ENCODE assay signal across 12 cellular contexts in the genomic region with DNA sequence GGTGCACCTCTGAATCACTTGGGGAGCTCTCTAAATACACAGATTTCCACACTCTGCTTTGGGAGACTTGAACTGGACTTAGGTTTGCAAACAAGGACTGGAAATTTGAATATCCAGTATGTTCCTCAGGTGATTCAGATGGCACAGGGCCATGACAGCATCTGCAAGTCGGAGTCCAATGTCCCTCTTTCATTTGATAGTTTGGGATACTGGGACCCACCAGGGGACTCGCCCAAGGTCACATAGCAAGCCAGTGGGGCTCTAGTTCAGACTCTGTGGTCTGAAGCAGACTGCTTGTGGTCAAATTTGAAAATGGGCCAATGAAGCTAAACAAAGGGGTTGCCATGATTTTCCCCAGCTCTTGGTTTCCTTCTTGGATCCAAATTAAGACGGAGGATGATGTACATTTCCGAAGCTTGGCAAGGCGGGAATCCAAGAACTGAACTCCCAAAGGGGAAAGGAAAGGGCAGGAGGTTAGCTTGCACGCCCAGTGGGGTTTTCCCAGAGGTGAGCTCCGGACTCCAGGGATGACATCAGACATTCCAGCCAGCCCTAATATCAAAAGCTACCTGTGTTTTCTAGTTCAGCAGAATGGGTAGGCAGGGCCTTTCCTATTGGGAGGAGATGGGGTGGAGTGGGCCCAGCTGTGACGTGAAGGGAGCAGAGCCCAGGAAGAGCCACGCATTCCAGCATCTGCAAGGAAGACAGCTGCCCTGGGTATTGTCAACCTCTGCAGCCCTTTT. TPM values are rescaled to one million over a fixed set of nuclear protein-coding genes. Genes with fewer than 3 reads are reported as not detected.
DNase-seq lines count a peak whose midpoint lies in the region; ATAC-seq, FAIRE-seq and TF ChIP-seq lines count a peak whose summit lies in the region.
"Had no signal": no experiment of that assay in that cellular context is flagged by ENCODE, and none has a peak within 500 bp of the region (broad histone marks: within the 10 kb centered on the region; RNA-seq: fewer than 3 reads in every experiment).

No MANE protein-coding gene starts in this region.

- 21 to 46% (median 39%) methylated on average over 9 of the region's 9 CpGs for WGBS in small intestine, 3 donors

- RAD21 ChIA-PET in HCT116 (lab: Charles Lee; ENCODE audit: low non-redundant PET in 1 of 2, low total read pairs in 2 of 2, uncharacterized antibody in 2 of 2, unreplicated experiment in 2 of 2): no interaction called here

- peak overlapping the region in 1 of 2 experiments; percentile 44; a peak in 3 of 4 replicates for H3K4me3 ChIP-seq in HCT116 (replicated peaks in 1 of 2; ENCODE audit: low read depth in 1 of 2, low read length in 2 of 2)
- H3K4me3 ChIP-seq in kidney (ENCODE audit: low read length in 2 of 2): no peak overlapping the region
- no peak overlapping the region for H3K4me3 ChIP-seq in small intestine (ENCODE audit: low read depth in 1 of 2, low read length in 2 of 2)

- H3K9me2 ChIP-seq in HCT116 (ENCODE audit: insufficient read depth): no peaks in the 10 kb centered on the region

- H4K20me1 ChIP-seq in HCT116 (ENCODE audit: insufficient read depth): no peaks in the 10 kb centered on the region

- no peak for FAIRE-seq in kidney (lab: Jason Lieb, UNC)
- no peak for FAIRE-seq in small intestine (lab: Jason Lieb, UNC)

- H3K79me2 ChIP-seq in HCT116 (ENCODE audit: insufficient read depth, low read length): peaks cover 11% of the 10 kb centered on the region

- no peak for TF ChIP-seq POLR2A in HCT116 (IDR thresholded peaks at IDR 0.05; ENCODE audit: borderline replicate concordance, extremely low read depth, insufficient read depth, insufficient read length)

- H3K27ac ChIP-seq in HCT116 (ENCODE audit: low read depth, low read length): peak overlapping the region; percentile 49
- peak overlapping the region; percentile 96 for H3K27ac ChIP-seq in kidney (ENCODE audit: low read depth in 2 of 2, low read length in 2 of 2)
- peak overlapping the region in 1 of 2 donors; percentile 55 for H3K27ac ChIP-seq in small intestine (ENCODE audit: low read depth in 1 of 2, low read length in 1 of 2)

- H3K27me3 ChIP-seq in HCT116 (ENCODE audit: insufficient read depth, low read length): no peaks in the 10 kb centered on the region
- no peaks in the 10 kb centered on the region for H3K27me3 ChIP-seq in small intestine (ENCODE audit: control insufficient read depth in 2 of 2, insufficient read depth in 2 of 2, low read length in 2 of 2)

- POLR2A ChIA-PET in HCT116 (lab: Charles Lee): interaction anchor here (0.9 to 5.2 kb wide), 5 partner anchors 12 to 19 kb away, joined by 3 to 55 read pairs (median 5); a partner anchor contains a TSS

- peaks cover 63 to 76% of the 10 kb centered on the region in 2 experiments for H3K4me1 ChIP-seq in HCT116 (ENCODE audit: control insufficient read depth in 1 of 2, insufficient read depth in 2 of 2, low read length in 2 of 2)
- peaks cover 31 to 37% of the 10 kb centered on the region in 2 donors for H3K4me1 ChIP-seq in kidney (ENCODE audit: control insufficient read depth in 1 of 2, insufficient read depth in 1 of 2, low read depth in 1 of 2, low read length in 2 of 2)
- H3K4me1 ChIP-seq in small intestine (ENCODE audit: control insufficient read depth in 2 of 2, insufficient read depth in 1 of 2, low read depth in 1 of 2, low read length in 1 of 2): peaks cover 6 to 13% of the 10 kb centered on the region in 2 donors

- TF ChIP-seq RAD21 in HCT116 (IDR thresholded peaks at IDR 0.05; ENCODE audit: low read depth): no peak

- H2AFZ ChIP-seq in HCT116 (ENCODE audit: low read depth, low read length, poor library complexity, severe bottlenecking): no peak overlapping the region

- no peak for TF ChIP-seq CTCF in HCT116 (IDR thresholded peaks at IDR 0.05 in 2 of 3, conservative IDR thresholded peaks at IDR 0.05 in 1 of 3; ENCODE audit: borderline replicate concordance in 1 of 3, insufficient read depth in 1 of 3, low read depth in 2 of 3, low read length in 2 of 3)
- no peak for TF ChIP-seq CTCF in kidney (IDR thresholded peaks at IDR 0.05; ENCODE audit: borderline replicate concordance, extremely low read depth, insufficient read depth)

- peak overlapping the region; percentile 78 for H3K4me2 ChIP-seq in HCT116 (ENCODE audit: low read length)

- BruUV-seq in HCT116 (replicated peaks; lab: Mats Ljungman, UMichigan): no TSS peak

- CTCF ChIA-PET in HCT116 (lab: Charles Lee): interaction anchor here (0.9 to 2.6 kb wide), 5 partner anchors 9 to 412 kb away, joined by 3 to 11 read pairs (median 4); no protein-coding TSS in a partner anchor

- H3K9me3 ChIP-seq in HCT116 (ENCODE audit: control insufficient read depth in 1 of 2, insufficient read depth in 1 of 2, low read depth in 1 of 2, low read length in 2 of 2): no peaks in the 10 kb centered on the region
- no peaks in the 10 kb centered on the region for H3K9me3 ChIP-seq in kidney (ENCODE audit: control insufficient read depth in 1 of 2, low read length in 2 of 2)
- no peaks in the 10 kb centered on the region for H3K9me3 ChIP-seq in small intestine (ENCODE audit: control insufficient read depth, low read depth)

- peak; percentile 15 for ATAC-seq in HCT116

- no peak for DNase-seq in HCT116 (ENCODE audit: low read depth, low spot score)
- DNase-seq in astrocyte of the hippocampus (ENCODE audit: low read depth, low spot score): peak; percentile 87
- DNase-seq in kidney: no peak
- peak; percentile 68 for DNase-seq in small intestine
- DNase-seq in SHP77 treated with DMSO at 0.1 percent for 48 hours (lab: John Stamatoyannopoulos, UW): no peak
- no peak for DNase-seq in NOMO-1 treated with dmso at 0.1 percent for 144 hours (lab: John Stamatoyannopoulos, UW; ENCODE audit: unreplicated experiment)
- no peak for DNase-seq in AG20443 (ENCODE audit: low spot score)
- no peak for DNase-seq in midbrain (lab: John Stamatoyannopoulos, UW)
- DNase-seq: activated CD4-positive, alpha-beta T cell treated with anti-CD3 and anti-CD28 coated beads, Interleukin-2, amount 10 ng/mL, durations not matched to agents 24 days and 14 days; naive B cell had no signal

- H3K9ac ChIP-seq in HCT116 (ENCODE audit: low read length) (peak overlapping the region; percentile 47), kidney (ENCODE audit: low read length in 2 of 2) (peak overlapping the region; percentile 17 to 77)

- intact Hi-C loops in HCT116 (cut with micrococcal nuclease): no loop called here
- intact Hi-C loops in kidney (cut with DNase I): no loop called here

- H3K36me3 ChIP-seq in HCT116 (ENCODE audit: control insufficient read depth in 1 of 2, insufficient read depth in 2 of 2, low read length in 2 of 2) (no peaks in the 10 kb centered on the region), kidney (ENCODE audit: control insufficient read depth in 1 of 2, insufficient read depth in 2 of 2, low read length in 2 of 2) (no peaks in the 10 kb centered on the region), small intestine (ENCODE audit: control insufficient read depth in 2 of 2, insufficient read depth in 2 of 2, low read length in 2 of 2) (no peaks in the 10 kb centered on the region)

TF ChIP-seq in HCT116, 20 proteins besides CTCF, POLR2A, EP300 and RAD21:
- TF ChIP-seq, protein P1, sequence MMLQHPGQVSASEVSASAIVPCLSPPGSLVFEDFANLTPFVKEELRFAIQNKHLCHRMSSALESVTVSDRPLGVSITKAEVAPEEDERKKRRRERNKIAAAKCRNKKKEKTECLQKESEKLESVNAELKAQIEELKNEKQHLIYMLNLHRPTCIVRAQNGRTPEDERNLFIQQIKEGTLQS (IDR thresholded peaks at IDR 0.05): no peak
- TF ChIP-seq POLR2AphosphoS5 (IDR thresholded peaks at IDR 0.05; ENCODE audit: low read depth, low read length): no peak
- TF ChIP-seq ELF1 (IDR thresholded peaks at IDR 0.05; ENCODE audit: borderline replicate concordance, low read depth): no peak
- no peak for TF ChIP-seq EZH2 (IDR thresholded peaks at IDR 0.05)
- TF ChIP-seq TCF7L2 (IDR thresholded peaks at IDR 0.05; ENCODE audit: borderline replicate concordance, extremely low read depth, insufficient read depth, insufficient read length): no peak
- TF ChIP-seq YY1 (IDR thresholded peaks at IDR 0.05; ENCODE audit: extremely low read depth, insufficient replicate concordance, low read depth, low read length): no peak

RNA-seq across cellular contexts. Expression of a gene that starts 3.4 kb away (rescaled TPM):
- total RNA-seq in HCT116 (2021; ENCODE audit: unreplicated experiment): 20.5 TPM
- 21.2 and 26.3 TPM in 2 replicates for polyA plus RNA-seq in HCT116 (2012)
- 38.7 TPM for total RNA-seq in kidney
- 39.8 TPM for polyA plus RNA-seq in kidney (ENCODE audit: insufficient read depth, low read depth, low replicate concordance)
- polyA plus RNA-seq in small intestine: 10 to 100 TPM; 13.6 to 31.4 (median 22.4) TPM

RNA-seq across cellular contexts. Expression of a gene that starts 11.4 kb away (rescaled TPM):
- 100 TPM for total RNA-seq in HCT116 (2021; ENCODE audit: unreplicated experiment)
- 115 and 117 TPM in 2 replicates for polyA plus RNA-seq in HCT116 (2012)
- total RNA-seq in kidney: 397 TPM
- polyA plus RNA-seq in kidney (ENCODE audit: insufficient read depth, low read depth, low replicate concordance): 242 TPM
- 10 to 100 TPM; 14.3 to 31.5 (median 15.4) TPM for polyA plus RNA-seq in small intestine
- polyA plus RNA-seq: IgD-negative memory B cell had no signal

RNA-seq across cellular contexts. Expression of a gene that starts 18.5 kb away (rescaled TPM):
- total RNA-seq in HCT116 (2021; ENCODE audit: unreplicated experiment) (0.76 TPM), kidney (not detected)
- 0.34 and 0.64 TPM in 2 replicates for polyA plus RNA-seq in HCT116 (2012)
- polyA plus RNA-seq in kidney (ENCODE audit: insufficient read depth, low read depth, low replicate concordance) (not detected), small intestine (under 1 TPM in 1 of 3 donors, not detected in 2; 0.19 TPM)
- total RNA-seq: dermis microvascular lymphatic vessel endothelial cell had no signal
- polyA plus RNA-seq: IgD-negative memory B cell had no signal

RNA-seq across cellular contexts. Expression of a gene that starts 48.5 kb away (rescaled TPM):
- total RNA-seq in HCT116 (2021; ENCODE audit: unreplicated experiment) (44.2 TPM), kidney (51.5 TPM)
- polyA plus RNA-seq in HCT116 (2012): 69.1 and 76.8 TPM in 2 replicates
- polyA plus RNA-seq in kidney (ENCODE audit: insufficient read depth, low read depth, low replicate concordance) (50.7 TPM), small intestine (100 to 1,000 TPM in 2 of 3 donors, 10 to 100 TPM in 1; 98.6 to 114 (median 104) TPM)
- polyA plus RNA-seq: IgD-negative memory B cell had no signal

RNA-seq across cellular contexts. Expression of a gene that starts 51.5 kb away (rescaled TPM):
- total RNA-seq in HCT116 (2021; ENCODE audit: unreplicated experiment): 0.64 TPM
- 0.61 and 0.62 TPM in 2 replicates for polyA plus RNA-seq in HCT116 (2012)
- total RNA-seq in kidney: 0.19 TPM
- polyA plus RNA-seq in kidney (ENCODE audit: insufficient read depth, low read depth, low replicate concordance): 0.19 TPM
- polyA plus RNA-seq in small intestine: under 1 TPM in 1 of 3 donors, not detected in 2; 0.07 TPM
- polyA plus RNA-seq: IgD-negative memory B cell had no signal

Comparison
In these comparisons a context has a peak if more than half of its experiments do, and no peak if none do; other contexts are left out.
1. DNase-seq: peak in astrocyte of the hippocampus (single experiment) and small intestine (single experiment); none in HCT116 (single experiment), kidney (single experiment), SHP77 treated with DMSO at 0.1 percent for 48 hours (single experiment), NOMO-1 treated with dmso at 0.1 percent for 144 hours (single experiment), AG20443 (single experiment) and midbrain (single experiment).